Comparison of ENCODE assay signal across 7 cellular contexts in genomic region chr3:125142418-125142778, GRCh38.
A peak's percentile ranks its signal among the peaks of the same experiment; 100 is the strongest.
DNase-seq lines count a peak whose midpoint lies in the region; ATAC-seq and TF ChIP-seq lines count a peak whose summit lies in the region.

No MANE protein-coding gene starts in this region.

- H3K27ac ChIP-seq in H9 (ENCODE audit: insufficient read length, low read depth, low read length) (no peak overlapping the region), breast epithelium (peak overlapping the region in 1 of 2 donors; percentile 79)

- H2AK5ac ChIP-seq in H9 (ENCODE audit: insufficient read length, low read length) = no peak overlapping the region

- H3K4me3 ChIP-seq in breast epithelium = peak overlapping the region in 1 of 3 donors; percentile 76

- TF ChIP-seq CTCF in H9 (conservative IDR thresholded peaks at IDR 0.05) (no peak), breast epithelium (IDR thresholded peaks at IDR 0.05) (no peak)

- intact Hi-C loops in activated CD4-positive, alpha-beta memory T cell treated with anti-CD3 and anti-CD28 coated beads for 36 hours (cut with micrococcal nuclease) = loop anchor here (1.0 to 10.0 kb wide), 4 partner anchors 32 to 232 kb away; partner anchors contain the start of gene ZNF148
- intact Hi-C loops in breast epithelium (cut with DNase I; ENCODE audit: low total_unique reads) = no loop called here

- no peak overlapping the region for H4K5ac ChIP-seq in H9 (ENCODE audit: insufficient read length, low read depth, low read length)

- ATAC-seq in stimulated activated naive B cell treated with anti-CD40 and anti-IgM and Interleukin-4, amounts not matched to agents 10 μg/mL and 1 μg/mL and 100 μg/mL, for 72 hours (replicated peaks) = no peak
- no peak for ATAC-seq in GM21515 (IDR thresholded peaks at IDR 0.05; ENCODE audit: unreplicated experiment)
- no peak for ATAC-seq in GM19467 (IDR thresholded peaks at IDR 0.05; ENCODE audit: unreplicated experiment)

- no peak overlapping the region for H4K91ac ChIP-seq in H9 (ENCODE audit: insufficient read length, low read depth, low read length)

- H3K4ac ChIP-seq in H9 (ENCODE audit: low read depth, low read length) = no peak overlapping the region

- H3K18ac ChIP-seq in H9 (ENCODE audit: insufficient read length, low read depth, low read length) = no peak overlapping the region

- no CpG with 5 or more reads among the region's 12 CpGs for WGBS in H9 (ENCODE audit: extremely low coverage, insufficient read length, low lambda C conversion rate)

- no peak overlapping the region for H2AFZ ChIP-seq in H9 (ENCODE audit: low read length)

- no peaks in the 10 kb centered on the region for H3K79me2 ChIP-seq in H9 (ENCODE audit: insufficient read depth, low read length)

- TF ChIP-seq POLR2A in breast epithelium (IDR thresholded peaks at IDR 0.05) = no peak

- H3K27ac Mint-ChIP-seq in H9 = no peak overlapping the region
- no peak overlapping the region for H3K27ac Mint-ChIP-seq in activated CD4-positive, alpha-beta memory T cell treated with anti-CD3 and anti-CD28 coated beads for 36 hours
- peak overlapping the region; percentile 11 for H3K27ac Mint-ChIP-seq in stimulated activated naive B cell treated with anti-CD40 and anti-IgM and Interleukin-4, amounts not matched to agents 10 μg/mL and 1 μg/mL and 100 μg/mL, for 72 hours

- CTCF ChIA-PET in activated CD4-positive, alpha-beta memory T cell treated with anti-CD3 and anti-CD28 coated beads for 36 hours (lab: Charles Lee) = interaction anchor here (0.9 kb wide), 1 partner anchor 90 kb away, joined by 3 read pairs; no protein-coding TSS in a partner anchor

- H4K8ac ChIP-seq in H9 (replicated peaks; ENCODE audit: insufficient read length, low read depth, low read length) = no peak overlapping the region

- no peak overlapping the region for H2BK12ac ChIP-seq in H9 (ENCODE audit: insufficient read length, low read depth, low read length)

- no peak overlapping the region for H2BK20ac ChIP-seq in H9 (ENCODE audit: low read depth, low read length, poor library complexity, severe bottlenecking)

- H3K23ac ChIP-seq in H9 (ENCODE audit: insufficient read length, low read depth, low read length) = no peak overlapping the region

- H3K36me3 Mint-ChIP-seq in H9 (ENCODE audit: insufficient read depth in 1 of 3, low read depth in 3 of 3) = peaks cover 0 to 7% (median 6%) of the 10 kb centered on the region in 3 experiments; a peak in 4 of 7 replicates
- H3K36me3 Mint-ChIP-seq in activated CD4-positive, alpha-beta memory T cell treated with anti-CD3 and anti-CD28 coated beads for 36 hours = no peaks in the 10 kb centered on the region
- peaks cover 0 to 4% of the 10 kb centered on the region in 2 donors for H3K36me3 Mint-ChIP-seq in stimulated activated naive B cell treated with anti-CD40 and anti-IgM and Interleukin-4, amounts not matched to agents 10 μg/mL and 1 μg/mL and 100 μg/mL, for 72 hours

- no peak overlapping the region for H2BK120ac ChIP-seq in H9 (ENCODE audit: low read depth, low read length, poor library complexity, severe bottlenecking)

- H3K27me3 ChIP-seq in H9 (ENCODE audit: insufficient read depth, low read length) = no peaks in the 10 kb centered on the region
- no peaks in the 10 kb centered on the region for H3K27me3 ChIP-seq in breast epithelium

- peak overlapping the region; percentile 62 to 69; a peak in 4 of 5 replicates for H3K4me3 Mint-ChIP-seq in H9
- peak overlapping the region; percentile 71 for H3K4me3 Mint-ChIP-seq in activated CD4-positive, alpha-beta memory T cell treated with anti-CD3 and anti-CD28 coated beads for 36 hours
- H3K4me3 Mint-ChIP-seq in stimulated activated naive B cell treated with anti-CD40 and anti-IgM and Interleukin-4, amounts not matched to agents 10 μg/mL and 1 μg/mL and 100 μg/mL, for 72 hours = peak overlapping the region; percentile 84 to 92

- no peak overlapping the region for H3K9ac ChIP-seq in H9 (ENCODE audit: extremely low read depth, insufficient read length, low read length)

- POLR2A ChIA-PET in activated CD4-positive, alpha-beta memory T cell treated with anti-CD3 and anti-CD28 coated beads for 36 hours (lab: Charles Lee) = no interaction called here

- peaks cover 38 to 50% of the 10 kb centered on the region in 2 experiments for H3K4me1 Mint-ChIP-seq in H9
- peaks cover 34% of the 10 kb centered on the region for H3K4me1 Mint-ChIP-seq in activated CD4-positive, alpha-beta memory T cell treated with anti-CD3 and anti-CD28 coated beads for 36 hours (ENCODE audit: low read depth)
- peaks cover 45 to 86% of the 10 kb centered on the region in 2 donors for H3K4me1 Mint-ChIP-seq in stimulated activated naive B cell treated with anti-CD40 and anti-IgM and Interleukin-4, amounts not matched to agents 10 μg/mL and 1 μg/mL and 100 μg/mL, for 72 hours

- H3K14ac ChIP-seq in H9 (ENCODE audit: insufficient read depth, low read length) = no peak overlapping the region; the same call in 1 of the 2 replicates

- H3K4me1 ChIP-seq in H9 (ENCODE audit: insufficient read depth, low read length) (peaks cover 11% of the 10 kb centered on the region; the same call in 1 of the 2 replicates), breast epithelium (no peaks in the 10 kb centered on the region)

- H3T11ph ChIP-seq in H9 (ENCODE audit: low read length) = no peak overlapping the region

- no peaks in the 10 kb centered on the region for H3K79me1 ChIP-seq in H9 (ENCODE audit: insufficient read depth, low read depth, low read length, poor library complexity, severe bottlenecking)

- no peaks in the 10 kb centered on the region for H3K9me3 Mint-ChIP-seq in H9
- H3K9me3 Mint-ChIP-seq in activated CD4-positive, alpha-beta memory T cell treated with anti-CD3 and anti-CD28 coated beads for 36 hours = no peaks in the 10 kb centered on the region
- H3K9me3 Mint-ChIP-seq in stimulated activated naive B cell treated with anti-CD40 and anti-IgM and Interleukin-4, amounts not matched to agents 10 μg/mL and 1 μg/mL and 100 μg/mL, for 72 hours = no peaks in the 10 kb centered on the region

- peak overlapping the region; percentile 63 for H3K4me2 ChIP-seq in H9 (ENCODE audit: insufficient read depth, insufficient read length, low read length)

- no peak for DNase-seq in H9
- no peak for DNase-seq in activated CD4-positive, alpha-beta memory T cell treated with anti-CD3 and anti-CD28 coated beads for 36 hours
- peak; percentile 51 for DNase-seq in iPS-NIHi7 (ENCODE audit: extremely low spot score)
- no peak for DNase-seq in stimulated activated naive B cell treated with anti-CD40 and anti-IgM and Interleukin-4, amounts not matched to agents 10 μg/mL and 1 μg/mL and 100 μg/mL, for 72 hours
- DNase-seq in breast epithelium (ENCODE audit: low spot score in 2 of 2) = no peak

- H2BK15ac ChIP-seq in H9 (ENCODE audit: low read depth, low read length) = no peak overlapping the region

- H3K36me3 ChIP-seq in breast epithelium = no peaks in the 10 kb centered on the region

- H3K9me3 ChIP-seq in H9 (ENCODE audit: control insufficient read depth, low read depth, low read length) (no peaks in the 10 kb centered on the region), breast epithelium (no peaks in the 10 kb centered on the region)

- no peak overlapping the region for H3K56ac ChIP-seq in H9 (ENCODE audit: insufficient read length, low read depth, low read length)

- H2BK5ac ChIP-seq in H9 (ENCODE audit: insufficient read length, low read length) = no peak overlapping the region

- H3K27me3 Mint-ChIP-seq in H9 (ENCODE audit: low read depth) = peaks cover 29% of the 10 kb centered on the region
- peaks cover 40% of the 10 kb centered on the region for H3K27me3 Mint-ChIP-seq in activated CD4-positive, alpha-beta memory T cell treated with anti-CD3 and anti-CD28 coated beads for 36 hours
- peaks cover 8 to 16% of the 10 kb centered on the region in 2 donors for H3K27me3 Mint-ChIP-seq in stimulated activated naive B cell treated with anti-CD40 and anti-IgM and Interleukin-4, amounts not matched to agents 10 μg/mL and 1 μg/mL and 100 μg/mL, for 72 hours

- H4K20me1 ChIP-seq in H9 (ENCODE audit: control insufficient read depth, insufficient read depth, insufficient read length) = no peaks in the 10 kb centered on the region

- H3K23me2 ChIP-seq in H9 (ENCODE audit: insufficient read length, low read depth, low read length, poor library complexity, severe bottlenecking) = peaks cover 3% of the 10 kb centered on the region
